In the genomic region with DNA sequence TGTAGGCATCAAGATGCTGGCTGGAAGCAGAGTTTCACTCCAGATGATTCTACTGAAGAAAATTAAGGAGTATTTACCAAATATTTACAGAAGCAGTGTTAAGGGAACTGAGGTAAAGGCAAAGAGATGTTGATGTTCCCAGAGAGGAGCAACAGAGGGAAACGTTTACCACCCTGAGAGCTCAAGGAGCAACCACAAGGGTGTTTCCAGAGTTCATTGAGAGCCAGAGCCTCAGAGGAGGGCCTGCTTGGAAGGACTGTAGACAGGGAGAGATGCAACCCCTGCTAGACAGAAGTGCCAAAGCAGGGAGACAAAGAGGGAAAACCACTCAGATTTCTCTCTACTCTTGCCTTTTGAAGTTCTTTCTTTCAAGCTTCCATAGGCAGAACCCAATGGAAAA, we compare ENCODE assay signal across 27 cellular contexts.
"Had no signal": no experiment of that assay in that cellular context is flagged by ENCODE, and none has a peak within 500 bp of the region (broad histone marks: within the 10 kb centered on the region; RNA-seq: fewer than 3 reads in every experiment).

No MANE protein-coding gene starts in this region.

- H3K4me3 Mint-ChIP-seq: activated B cell treated with CpG ODN at 0.5 μM for 24 hours; activated CD4-positive, alpha-beta T cell treated with anti-CD3 and anti-CD28 coated beads for 36 hours; activated naive CD8-positive, alpha-beta T cell; activated T-cell treated with anti-CD3 and anti-CD28 coated beads, Interleukin-2, amount 50 U/mL, for 24 hours; activated T-helper 17 cell treated with anti-CD3 and anti-CD28 coated beads, Interleukin-2, amount 50 U/mL, for 72 hours; immature natural killer cell; natural killer cell; stimulated activated memory B cell treated with anti-CD40 and anti-IgM and Interleukin-4, amounts not matched to agents 10 μg/mL and 1 μg/mL and 100 μg/mL, for 72 hours; T-helper 17 cell; type B pancreatic cell had no signal

- H3K36me3 Mint-ChIP-seq: activated naive CD8-positive, alpha-beta T cell; immature natural killer cell; natural killer cell; stimulated activated memory B cell treated with anti-CD40 and anti-IgM and Interleukin-4, amounts not matched to agents 10 μg/mL and 1 μg/mL and 100 μg/mL, for 72 hours; type B pancreatic cell had no signal

- H3K27me3 ChIP-seq: foreskin keratinocyte, hepatocyte, left lung, stomach, suprapubic skin, vagina had no signal

- ATAC-seq: activated CD4-positive, alpha-beta T cell treated with anti-CD3 and anti-CD28 coated beads for 36 hours; activated T-helper 17 cell treated with anti-CD3 and anti-CD28 coated beads, Interleukin-2, amount 50 U/mL, for 72 hours; foreskin keratinocyte; left lung; natural killer cell; sciatic nerve; stimulated activated memory B cell treated with anti-CD40 and anti-IgM and Interleukin-4, amounts not matched to agents 10 μg/mL and 1 μg/mL and 100 μg/mL, for 72 hours; T-helper 17 cell had no signal

- H3K9me3 ChIP-seq: left lung, stomach, suprapubic skin, vagina had no signal

- H3K4me1 Mint-ChIP-seq: activated B cell treated with CpG ODN at 0.5 μM for 24 hours; activated CD4-positive, alpha-beta T cell treated with anti-CD3 and anti-CD28 coated beads for 36 hours; activated T-helper 17 cell treated with anti-CD3 and anti-CD28 coated beads, Interleukin-2, amount 50 U/mL, for 72 hours; immature natural killer cell; natural killer cell; stimulated activated memory B cell treated with anti-CD40 and anti-IgM and Interleukin-4, amounts not matched to agents 10 μg/mL and 1 μg/mL and 100 μg/mL, for 72 hours; T-helper 17 cell had no signal

- H2AFZ ChIP-seq: hepatocyte had no signal

- H3K79me2 ChIP-seq: hepatocyte had no signal

- H3K4me3 ChIP-seq: hepatocyte, left lung, stomach, suprapubic skin, vagina had no signal

- H3K27me3 Mint-ChIP-seq: activated B cell treated with CpG ODN at 0.5 μM for 24 hours; stimulated activated memory B cell treated with anti-CD40 and anti-IgM and Interleukin-4, amounts not matched to agents 10 μg/mL and 1 μg/mL and 100 μg/mL, for 72 hours; T-helper 17 cell had no signal

- H3K36me3 ChIP-seq: left lung, stomach, suprapubic skin, vagina had no signal

- DNase-seq: activated B cell treated with CpG ODN at 0.5 μM for 24 hours; activated CD4-positive, alpha-beta T cell treated with anti-CD3 and anti-CD28 coated beads for 36 hours; activated CD4-positive, alpha-beta T cell treated with anti-CD3 and anti-CD28 coated beads, Interleukin-2, amount 50 U/mL, for 4 hours; activated CD8-positive, alpha-beta memory T cell treated with anti-CD3 and anti-CD28 coated beads for 24 hours; activated CD8-positive, alpha-beta memory T cell treated with anti-CD3 and anti-CD28 coated beads, Interleukin-2, amount 50 U/mL, for 4 hours; activated naive CD4-positive, alpha-beta T cell; activated T-cell treated with anti-CD3 and anti-CD28 coated beads, Interleukin-2, amount 50 U/mL, for 24 hours; cerebellar nuclear complex; foreskin keratinocyte; glutamatergic neuron; immature natural killer cell; kidney glomerular epithelial cell; left lung; midbrain; natural killer cell; small intestine; stimulated activated CD4-positive, alpha-beta T cell treated with anti-CD3 and anti-CD28 coated beads, Interleukin-15, amount 100 ng/mL, for 24 hours; stomach; T-helper 17 cell had no signal

- H3K27ac Mint-ChIP-seq: activated B cell treated with CpG ODN at 0.5 μM for 24 hours; activated CD4-positive, alpha-beta T cell treated with anti-CD3 and anti-CD28 coated beads for 36 hours; activated naive CD8-positive, alpha-beta T cell; activated T-cell treated with anti-CD3 and anti-CD28 coated beads, Interleukin-2, amount 50 U/mL, for 24 hours; activated T-helper 17 cell treated with anti-CD3 and anti-CD28 coated beads, Interleukin-2, amount 50 U/mL, for 72 hours; immature natural killer cell; natural killer cell; stimulated activated memory B cell treated with anti-CD40 and anti-IgM and Interleukin-4, amounts not matched to agents 10 μg/mL and 1 μg/mL and 100 μg/mL, for 72 hours; T-helper 17 cell; type B pancreatic cell had no signal

- H3K27ac ChIP-seq: foreskin keratinocyte, hepatocyte, left lung, suprapubic skin, vagina had no signal

- H3K4me2 ChIP-seq: hepatocyte had no signal

- H3K9me3 Mint-ChIP-seq: activated B cell treated with CpG ODN at 0.5 μM for 24 hours; activated T-cell treated with anti-CD3 and anti-CD28 coated beads, Interleukin-2, amount 50 U/mL, for 24 hours; activated T-helper 17 cell treated with anti-CD3 and anti-CD28 coated beads, Interleukin-2, amount 50 U/mL, for 72 hours; stimulated activated memory B cell treated with anti-CD40 and anti-IgM and Interleukin-4, amounts not matched to agents 10 μg/mL and 1 μg/mL and 100 μg/mL, for 72 hours had no signal
